8 cellular contexts compared by ENCODE assay signal in genomic region chr4:154506253-154506652, GRCh38.
DNase-seq lines count a peak whose midpoint lies in the region; ATAC-seq and TF ChIP-seq lines count a peak whose summit lies in the region.

No MANE protein-coding gene starts in this region.

- peak; percentile 36 for DNase-seq in ELR (ENCODE audit: low read depth)
- DNase-seq in iris pigment epithelial cell (ENCODE audit: low read depth) = peak; percentile 33
- no peak for DNase-seq in effector memory CD4-positive, alpha-beta T cell
- DNase-seq in activated CD4-positive, alpha-beta T cell treated with anti-CD3 and anti-CD28 coated beads, Interleukin-2, amount 50 U/mL, for 48 hours = no peak
- DNase-seq in NCI-H187 (lab: John Stamatoyannopoulos, UW) = no peak

- H3K9me3 ChIP-seq in effector memory CD4-positive, alpha-beta T cell (ENCODE audit: control insufficient read depth, low read length) = no peaks in the 10 kb centered on the region

- peaks cover 2% of the 10 kb centered on the region for H3K27me3 ChIP-seq in effector memory CD4-positive, alpha-beta T cell (replicated peaks; ENCODE audit: control insufficient read depth, insufficient read depth, low read length, poor library complexity, severe bottlenecking)

- ATAC-seq in HG02678 (IDR thresholded peaks at IDR 0.05; ENCODE audit: unreplicated experiment) = peak; percentile 68
- ATAC-seq in SK-N-SH treated with all-trans-retinoic acid at 6 μM for 48 hours = peak; percentile 81
- no peak for ATAC-seq in GM21526 (IDR thresholded peaks at IDR 0.05; ENCODE audit: low FRiP score, unreplicated experiment)

- H3K4me3 ChIP-seq in effector memory CD4-positive, alpha-beta T cell (ENCODE audit: insufficient read depth, low read depth, low read length, poor library complexity, severe bottlenecking) = no peak overlapping the region

- H3K27ac ChIP-seq in effector memory CD4-positive, alpha-beta T cell (ENCODE audit: insufficient read depth, low read length, poor library complexity, severe bottlenecking) = no peak overlapping the region

- no peaks in the 10 kb centered on the region for H3K4me1 ChIP-seq in effector memory CD4-positive, alpha-beta T cell (ENCODE audit: control insufficient read depth, insufficient read depth, low read length, poor library complexity, severe bottlenecking)

- no peaks in the 10 kb centered on the region for H3K36me3 ChIP-seq in effector memory CD4-positive, alpha-beta T cell (ENCODE audit: control insufficient read depth, insufficient read depth, low read length)

TF ChIP-seq in SK-N-SH treated with all-trans-retinoic acid at 6 μM for 48 hours, 23 proteins besides CTCF, POLR2A, EP300 and RAD21:
- TF ChIP-seq OSR1 (CRISPR knock-in tag; IDR thresholded peaks at IDR 0.05) (no peak), TOX (CRISPR knock-in tag; IDR thresholded peaks at IDR 0.05; ENCODE audit: borderline replicate concordance) (no peak), ESRRG (CRISPR knock-in tag; IDR thresholded peaks at IDR 0.05) (no peak), ISL1 (CRISPR knock-in tag; IDR thresholded peaks at IDR 0.05) (no peak), SNAI2 (CRISPR knock-in tag; IDR thresholded peaks at IDR 0.05) (no peak), CREB5 (CRISPR knock-in tag; IDR thresholded peaks at IDR 0.05; ENCODE audit: low read depth) (no peak), ZNF8 (CRISPR knock-in tag; IDR thresholded peaks at IDR 0.05) (no peak), ARNTL (CRISPR knock-in tag; IDR thresholded peaks at IDR 0.05; ENCODE audit: borderline replicate concordance, low read depth) (no peak), ZC3H10 (CRISPR knock-in tag; IDR thresholded peaks at IDR 0.05) (no peak), BACH2 (CRISPR knock-in tag; IDR thresholded peaks at IDR 0.05; ENCODE audit: borderline replicate concordance) (no peak), CSDC2 (CRISPR knock-in tag; IDR thresholded peaks at IDR 0.05) (no peak), ZFP3 (CRISPR knock-in tag; IDR thresholded peaks at IDR 0.05) (no peak), TCF4 (CRISPR knock-in tag; IDR thresholded peaks at IDR 0.05; ENCODE audit: borderline replicate concordance) (no peak), PPARA (CRISPR knock-in tag; IDR thresholded peaks at IDR 0.05; ENCODE audit: borderline replicate concordance) (no peak)
- TF ChIP-seq, protein P1, sequence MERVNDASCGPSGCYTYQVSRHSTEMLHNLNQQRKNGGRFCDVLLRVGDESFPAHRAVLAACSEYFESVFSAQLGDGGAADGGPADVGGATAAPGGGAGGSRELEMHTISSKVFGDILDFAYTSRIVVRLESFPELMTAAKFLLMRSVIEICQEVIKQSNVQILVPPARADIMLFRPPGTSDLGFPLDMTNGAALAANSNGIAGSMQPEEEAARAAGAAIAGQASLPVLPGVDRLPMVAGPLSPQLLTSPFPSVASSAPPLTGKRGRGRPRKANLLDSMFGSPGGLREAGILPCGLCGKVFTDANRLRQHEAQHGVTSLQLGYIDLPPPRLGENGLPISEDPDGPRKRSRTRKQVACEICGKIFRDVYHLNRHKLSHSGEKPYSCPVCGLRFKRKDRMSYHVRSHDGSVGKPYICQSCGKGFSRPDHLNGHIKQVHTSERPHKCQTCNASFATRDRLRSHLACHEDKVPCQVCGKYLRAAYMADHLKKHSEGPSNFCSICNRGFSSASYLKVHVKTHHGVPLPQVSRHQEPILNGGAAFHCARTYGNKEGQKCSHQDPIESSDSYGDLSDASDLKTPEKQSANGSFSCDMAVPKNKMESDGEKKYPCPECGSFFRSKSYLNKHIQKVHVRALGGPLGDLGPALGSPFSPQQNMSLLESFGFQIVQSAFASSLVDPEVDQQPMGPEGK (CRISPR knock-in tag; IDR thresholded peaks at IDR 0.05; ENCODE audit: borderline replicate concordance) = no peak
- TF ChIP-seq, protein P2, sequence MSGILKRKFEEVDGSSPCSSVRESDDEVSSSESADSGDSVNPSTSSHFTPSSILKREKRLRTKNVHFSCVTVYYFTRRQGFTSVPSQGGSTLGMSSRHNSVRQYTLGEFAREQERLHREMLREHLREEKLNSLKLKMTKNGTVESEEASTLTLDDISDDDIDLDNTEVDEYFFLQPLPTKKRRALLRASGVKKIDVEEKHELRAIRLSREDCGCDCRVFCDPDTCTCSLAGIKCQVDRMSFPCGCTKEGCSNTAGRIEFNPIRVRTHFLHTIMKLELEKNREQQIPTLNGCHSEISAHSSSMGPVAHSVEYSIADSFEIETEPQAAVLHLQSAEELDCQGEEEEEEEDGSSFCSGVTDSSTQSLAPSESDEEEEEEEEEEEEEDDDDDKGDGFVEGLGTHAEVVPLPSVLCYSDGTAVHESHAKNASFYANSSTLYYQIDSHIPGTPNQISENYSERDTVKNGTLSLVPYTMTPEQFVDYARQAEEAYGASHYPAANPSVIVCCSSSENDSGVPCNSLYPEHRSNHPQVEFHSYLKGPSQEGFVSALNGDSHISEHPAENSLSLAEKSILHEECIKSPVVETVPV (CRISPR knock-in tag; IDR thresholded peaks at IDR 0.05) = no peak
TF ChIP-seq in SK-N-SH treated with all-trans-retinoic acid at 6 μM for 48 hours: peak in this region for 0.

Comparison
In these comparisons a context has a peak if more than half of its experiments do, and no peak if none do; other contexts are left out.
1. DNase-seq: peak in ELR (single experiment) and iris pigment epithelial cell (single experiment); none in effector memory CD4-positive, alpha-beta T cell (0 of 3), activated CD4-positive, alpha-beta T cell treated with anti-CD3 and anti-CD28 coated beads, Interleukin-2, amount 50 U/mL, for 48 hours (0 of 2) and NCI-H187 (0 of 2).